25 cellular contexts compared by ENCODE assay signal in the genomic region with DNA sequence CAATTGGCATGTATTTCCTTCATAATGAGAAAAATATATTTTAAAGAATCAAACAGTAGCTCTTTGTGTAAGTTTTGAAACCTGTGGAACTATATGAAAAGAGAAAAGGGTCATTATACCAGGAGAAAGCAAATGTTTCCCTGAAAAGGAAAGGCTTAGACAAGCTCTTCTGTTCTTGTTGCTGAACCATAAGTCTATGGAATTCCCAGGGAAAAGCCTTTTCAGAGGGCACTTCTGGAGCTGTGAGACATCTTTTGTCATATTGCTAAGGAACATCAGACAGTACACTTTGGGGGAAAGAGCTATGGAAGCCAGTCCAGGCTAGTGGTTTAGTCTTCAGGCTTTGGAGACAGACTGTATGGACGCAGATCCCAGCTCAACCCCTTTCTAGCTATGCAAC. TPM values are rescaled to one million over a fixed set of nuclear protein-coding genes. Genes with fewer than 3 reads are reported as not detected.
"Had no signal": no experiment of that assay in that cellular context is flagged by ENCODE, and none has a peak within 500 bp of the region (broad histone marks: within the 10 kb centered on the region; RNA-seq: fewer than 3 reads in every experiment).

No MANE protein-coding gene starts in this region.

- H3K9me3 ChIP-seq: adrenal gland, body of pancreas, MG63, SJCRH30 had no signal

- H3K4me1 ChIP-seq: SJCRH30 had no signal

- H3K27me3 ChIP-seq: adrenal gland, body of pancreas, MG63, SJCRH30 had no signal

- ATAC-seq: activated CD4-positive, CD25-positive, alpha-beta regulatory T cell treated with anti-CD3 and anti-CD28 coated beads, Interleukin-2, amount 50 U/mL, for 24 hours; activated CD8-positive, alpha-beta T cell treated with anti-CD3 and anti-CD28 coated beads for 36 hours; body of pancreas; Panc1 had no signal

- H3K27ac ChIP-seq: adrenal gland, body of pancreas, RWPE1, SJCRH30 had no signal

- H3K4me3 ChIP-seq: adrenal gland, body of pancreas, MG63, SJCRH30 had no signal

- H3K27ac Mint-ChIP-seq: activated CD8-positive, alpha-beta T cell treated with anti-CD3 and anti-CD28 coated beads for 36 hours; activated naive CD8-positive, alpha-beta T cell treated with anti-CD3 and anti-CD28 coated beads, Interleukin-2, amount 10 ng/mL, durations not matched to agents 7 days and 5 days; T-helper 1 cell treated with Interleukin-12 subunit alpha and Interleukin-12 subunit beta and Interleukin-4 antibody, amounts not matched to agents 30 μg/mL and 1 μg/mL, for 36 hours had no signal

- H3K4me1 Mint-ChIP-seq: central memory CD8-positive, alpha-beta T cell had no signal

- H3K4me3 Mint-ChIP-seq: activated CD8-positive, alpha-beta T cell treated with anti-CD3 and anti-CD28 coated beads for 36 hours; activated naive CD8-positive, alpha-beta T cell treated with anti-CD3 and anti-CD28 coated beads, Interleukin-2, amount 10 ng/mL, durations not matched to agents 7 days and 5 days; central memory CD8-positive, alpha-beta T cell; T-helper 1 cell treated with Interleukin-12 subunit alpha and Interleukin-12 subunit beta and Interleukin-4 antibody, amounts not matched to agents 30 μg/mL and 1 μg/mL, for 36 hours had no signal

- DNase-seq: activated CD4-positive, alpha-beta T cell treated with anti-CD3 and anti-CD28 coated beads for 4 hours; activated CD8-positive, alpha-beta memory T cell treated with anti-CD3 and anti-CD28 coated beads, Interleukin-2, amount 50 U/mL, for 4 hours; activated CD8-positive, alpha-beta T cell treated with anti-CD3 and anti-CD28 coated beads for 36 hours; activated naive CD4-positive, alpha-beta T cell treated with anti-CD3 and anti-CD28 coated beads, Interleukin-2, amount 50 U/mL, for 16 hours; activated naive CD8-positive, alpha-beta T cell treated with anti-CD3 and anti-CD28 coated beads, Interleukin-2, amount 10 ng/mL, durations not matched to agents 7 days and 5 days; adrenal gland; anterior cingulate cortex; body of pancreas; MG63; NCI-H1105; NCI-H1436; NCI-H1694 treated with DMSO at 0.1 percent for 48 hours; NCI-H2029 treated with DMSO at 0.1 percent for 48 hours; NCI-H345; NCI-H510A; NCI-H526 treated with DMSO at 0.1 percent for 48 hours; NK-92 treated with Interleukin-12 subunit alpha and Interleukin-12 subunit beta, amount 100 ng/mL, for 24 hours; OCI-M1; Right ventricle myocardium superior; SJCRH30 had no signal

- H3K36me3 ChIP-seq: adrenal gland, MG63, SJCRH30 had no signal

- H3K36me3 Mint-ChIP-seq: activated naive CD8-positive, alpha-beta T cell treated with anti-CD3 and anti-CD28 coated beads, Interleukin-2, amount 10 ng/mL, durations not matched to agents 7 days and 5 days had no signal

- H3K9me3 Mint-ChIP-seq: activated CD8-positive, alpha-beta T cell treated with anti-CD3 and anti-CD28 coated beads for 36 hours; activated naive CD8-positive, alpha-beta T cell treated with anti-CD3 and anti-CD28 coated beads, Interleukin-2, amount 10 ng/mL, durations not matched to agents 7 days and 5 days; central memory CD8-positive, alpha-beta T cell; T-helper 1 cell treated with Interleukin-12 subunit alpha and Interleukin-12 subunit beta and Interleukin-4 antibody, amounts not matched to agents 30 μg/mL and 1 μg/mL, for 36 hours had no signal

RNA-seq across cellular contexts. Expression of a gene that starts 12.1 kb away (rescaled TPM):
- total RNA-seq: activated CD8-positive, alpha-beta T cell treated with anti-CD3 and anti-CD28 coated beads for 36 hours; activated naive CD8-positive, alpha-beta T cell treated with anti-CD3 and anti-CD28 coated beads, Interleukin-2, amount 10 ng/mL, durations not matched to agents 7 days and 5 days; adrenal gland; body of pancreas; Right ventricle myocardium superior; SJCRH30 had no signal
- polyA plus RNA-seq: adrenal gland had no signal
